27 cellular contexts compared by ENCODE assay signal in genomic region chr16:69014811-69015210, GRCh38.
"Had no signal": no experiment of that assay in that cellular context is flagged by ENCODE, and none has a peak within 500 bp of the region (broad histone marks: within the 10 kb centered on the region; RNA-seq: fewer than 3 reads in every experiment).

No MANE protein-coding gene starts in this region.

- H3K4me2 ChIP-seq: hepatocyte, smooth muscle cell had no signal

- ATAC-seq: gastrocnemius medialis; left lobe of liver; naive thymus-derived CD4-positive, alpha-beta T cell; pancreas; sciatic nerve; stimulated activated naive CD8-positive, alpha-beta T cell treated with anti-CD3 and anti-CD28 coated beads, Interleukin-15, amount 100 ng/mL, for 72 hours; upper lobe of right lung had no signal

- H3K27me3 ChIP-seq: dorsolateral prefrontal cortex, gastrocnemius medialis, hepatocyte, neutrophil, pancreas, suprapubic skin, transverse colon, upper lobe of right lung, uterus had no signal

- H3K36me3 ChIP-seq: gastrocnemius medialis, neutrophil, pancreas, suprapubic skin, transverse colon, upper lobe of right lung, uterus had no signal

- FAIRE-seq: colon, kidney, pancreas had no signal

- H3K9me3 Mint-ChIP-seq: naive thymus-derived CD4-positive, alpha-beta T cell; nephron; stimulated activated naive CD8-positive, alpha-beta T cell treated with anti-CD3 and anti-CD28 coated beads, Interleukin-15, amount 100 ng/mL, for 72 hours had no signal

- H3K27ac ChIP-seq: gastrocnemius medialis, hepatocyte, neutrophil, pancreas, suprapubic skin, transverse colon, upper lobe of right lung, uterus had no signal

- H3K27ac Mint-ChIP-seq: naive thymus-derived CD4-positive, alpha-beta T cell; nephron had no signal

- H3K4me1 Mint-ChIP-seq: naive thymus-derived CD4-positive, alpha-beta T cell had no signal

- H3K79me2 ChIP-seq: hepatocyte had no signal

- DNase-seq: dorsolateral prefrontal cortex; effector CD4-positive, alpha-beta T cell; gastrocnemius medialis; kidney; mesendoderm; midbrain; naive thymus-derived CD4-positive, alpha-beta T cell; pancreas; stimulated activated CD4-positive, alpha-beta T cell treated with anti-CD3 and anti-CD28 coated beads, Interleukin-12 subunit alpha, Interleukin-12 subunit beta, amount 100 ng/mL, for 4 hours; stimulated activated CD4-positive, alpha-beta T cell treated with anti-CD3 and anti-CD28 coated beads, Interleukin-1b, Interleukin-23, amount 100 ng/mL, for 48 hours; stimulated activated CD4-positive, alpha-beta T cell treated with anti-CD3 and anti-CD28 coated beads, Interleukin-4, amount 100 ng/mL, for 1 hour; stimulated activated CD8-positive, alpha-beta memory T cell treated with anti-CD3 and anti-CD28 coated beads, Interleukin-4, amount 100 ng/mL, for 48 hours; stimulated activated naive CD4-positive, alpha-beta T cell; stimulated activated naive CD8-positive, alpha-beta T cell treated with anti-CD3 and anti-CD28 coated beads, Interleukin-15, amount 100 ng/mL, for 72 hours; transverse colon; upper lobe of right lung; uterus had no signal

- H3K27me3 Mint-ChIP-seq: naive thymus-derived CD4-positive, alpha-beta T cell; progenitor cell of endocrine pancreas; stimulated activated naive CD8-positive, alpha-beta T cell treated with anti-CD3 and anti-CD28 coated beads, Interleukin-15, amount 100 ng/mL, for 72 hours had no signal

- H2AFZ ChIP-seq: hepatocyte had no signal

- H3K4me1 ChIP-seq: gastrocnemius medialis, suprapubic skin, transverse colon, uterus had no signal

- H3K4me3 ChIP-seq: dorsolateral prefrontal cortex, gastrocnemius medialis, hepatocyte, lung, pancreas, smooth muscle cell, suprapubic skin, transverse colon, upper lobe of right lung, uterus had no signal

- H3K4me3 Mint-ChIP-seq: naive thymus-derived CD4-positive, alpha-beta T cell; nephron; stimulated activated naive CD8-positive, alpha-beta T cell treated with anti-CD3 and anti-CD28 coated beads, Interleukin-15, amount 100 ng/mL, for 72 hours had no signal

- H3K9me3 ChIP-seq: gastrocnemius medialis, neutrophil, pancreas, suprapubic skin, transverse colon, upper lobe of right lung, uterus had no signal
